Comparison of ENCODE assay signal across 20 cellular contexts in genomic region chr7:5387711-5388245, GRCh38.
"Had no signal": no experiment of that assay in that cellular context is flagged by ENCODE, and none has a peak within 500 bp of the region (broad histone marks: within the 10 kb centered on the region; RNA-seq: fewer than 3 reads in every experiment).

No MANE protein-coding gene starts in this region.

- H3K9me3 Mint-ChIP-seq: activated CD4-positive, alpha-beta T cell treated with anti-CD3 and anti-CD28 coated beads, Interleukin-2, amount 10 ng/mL, durations not matched to agents 24 days and 14 days; activated CD8-positive, alpha-beta T cell treated with anti-CD3 and anti-CD28 coated beads for 36 hours; activated naive CD4-positive, alpha-beta T cell treated with anti-CD3 and anti-CD28 coated beads for 36 hours; activated T-cell treated with anti-CD3 and anti-CD28 coated beads, Interleukin-2, amount 50 U/mL, for 24 hours; stimulated activated effector memory CD8-positive, alpha-beta T cell treated with anti-CD3 and anti-CD28 coated beads, Interleukin-12 subunit alpha, Interleukin-12 subunit beta, amount 100 ng/mL, for 72 hours had no signal

- H3K27ac ChIP-seq: epithelial cell of prostate, left lung, ovary, psoas muscle had no signal

- H3K9me3 ChIP-seq: left lung, ovary, psoas muscle had no signal

- H3K27ac Mint-ChIP-seq: activated CD4-positive, alpha-beta T cell treated with anti-CD3 and anti-CD28 coated beads, Interleukin-2, amount 10 ng/mL, durations not matched to agents 24 days and 14 days; activated CD8-positive, alpha-beta T cell treated with anti-CD3 and anti-CD28 coated beads for 36 hours; activated naive CD4-positive, alpha-beta T cell treated with anti-CD3 and anti-CD28 coated beads for 36 hours; activated T-cell treated with anti-CD3 and anti-CD28 coated beads, Interleukin-2, amount 50 U/mL, for 24 hours; stimulated activated effector memory CD8-positive, alpha-beta T cell treated with anti-CD3 and anti-CD28 coated beads, Interleukin-12 subunit alpha, Interleukin-12 subunit beta, amount 100 ng/mL, for 72 hours had no signal

- H3K36me3 ChIP-seq: ovary had no signal

- H3K4me3 ChIP-seq: dorsolateral prefrontal cortex, left lung, ovary, psoas muscle, smooth muscle cell had no signal

- H3K4me3 Mint-ChIP-seq: activated CD4-positive, alpha-beta T cell treated with anti-CD3 and anti-CD28 coated beads, Interleukin-2, amount 10 ng/mL, durations not matched to agents 24 days and 14 days; activated CD8-positive, alpha-beta T cell treated with anti-CD3 and anti-CD28 coated beads for 36 hours; activated naive CD4-positive, alpha-beta T cell treated with anti-CD3 and anti-CD28 coated beads for 36 hours; activated T-cell treated with anti-CD3 and anti-CD28 coated beads, Interleukin-2, amount 50 U/mL, for 24 hours; brain; stimulated activated effector memory CD8-positive, alpha-beta T cell treated with anti-CD3 and anti-CD28 coated beads, Interleukin-12 subunit alpha, Interleukin-12 subunit beta, amount 100 ng/mL, for 72 hours had no signal

- FAIRE-seq: colon, kidney had no signal

- H3K27me3 ChIP-seq: dorsolateral prefrontal cortex, left lung, ovary had no signal

- ATAC-seq: activated CD8-positive, alpha-beta T cell treated with anti-CD3 and anti-CD28 coated beads for 36 hours; left lung; psoas muscle; right cardiac atrium; stimulated activated effector memory CD8-positive, alpha-beta T cell treated with anti-CD3 and anti-CD28 coated beads, Interleukin-12 subunit alpha, Interleukin-12 subunit beta, amount 100 ng/mL, for 72 hours had no signal

- H3K27me3 Mint-ChIP-seq: activated CD4-positive, alpha-beta T cell treated with anti-CD3 and anti-CD28 coated beads, Interleukin-2, amount 10 ng/mL, durations not matched to agents 24 days and 14 days; activated CD8-positive, alpha-beta T cell treated with anti-CD3 and anti-CD28 coated beads for 36 hours; activated T-cell treated with anti-CD3 and anti-CD28 coated beads, Interleukin-2, amount 50 U/mL, for 24 hours; brain had no signal

- H3K4me2 ChIP-seq: smooth muscle cell had no signal

- DNase-seq: activated CD4-positive, alpha-beta T cell treated with anti-CD3 and anti-CD28 coated beads, Interleukin-2, amount 10 ng/mL, durations not matched to agents 24 days and 14 days; activated CD8-positive, alpha-beta T cell treated with anti-CD3 and anti-CD28 coated beads for 36 hours; activated naive CD4-positive, alpha-beta T cell treated with anti-CD3 and anti-CD28 coated beads for 36 hours; activated T-cell treated with anti-CD3 and anti-CD28 coated beads, Interleukin-2, amount 50 U/mL, for 24 hours; central memory CD4-positive, alpha-beta T cell; dorsolateral prefrontal cortex; foreskin melanocyte; hypothalamus; kidney; left lung; ovary; psoas muscle; stimulated activated CD4-positive, alpha-beta T cell treated with anti-CD3 and anti-CD28 coated beads, Interleukin-4, amount 100 ng/mL, for 24 hours; T-helper 9 cell had no signal
